Comparison of ENCODE assay signal across 33 cellular contexts in genomic region chr15:47900731-47901130, GRCh38.
"Had no signal": no experiment of that assay in that cellular context is flagged by ENCODE, and none has a peak within 500 bp of the region (broad histone marks: within the 10 kb centered on the region; RNA-seq: fewer than 3 reads in every experiment).

No MANE protein-coding gene starts in this region.

- ATAC-seq: activated naive CD8-positive, alpha-beta T cell treated with anti-CD3 and anti-CD28 coated beads, Interleukin-2, amount 50 U/mL, for 24 hours; gastroesophageal sphincter; heart right ventricle; T-helper 17 cell had no signal

- H3K27me3 ChIP-seq: adrenal gland, esophagus muscularis mucosa, gastroesophageal sphincter, heart right ventricle had no signal

- DNase-seq: activated CD4-positive, alpha-beta memory T cell treated with anti-CD3 and anti-CD28 coated beads, Interleukin-2, amount 10 ng/mL, durations not matched to agents 7 days and 5 days; activated CD4-positive, alpha-beta T cell treated with anti-CD3 and anti-CD28 coated beads for 4 hours; activated CD4-positive, alpha-beta T cell treated with anti-CD3 and anti-CD28 coated beads, Interleukin-2, amount 10 ng/mL, durations not matched to agents 7 days and 5 days; activated CD4-positive, alpha-beta T cell treated with anti-CD3 and anti-CD28 coated beads, Interleukin-2, amount 50 U/mL, for 4 hours; activated CD4-positive, CD25-positive, alpha-beta regulatory T cell; activated CD4-positive, CD25-positive, alpha-beta regulatory T cell treated with anti-CD3 and anti-CD28 coated beads, Interleukin-2, amount 50 U/mL, for 72 hours; activated effector memory CD4-positive, alpha-beta T cell treated with anti-CD3 and anti-CD28 coated beads, Interleukin-2, amount 50 U/mL, for 16 hours; activated naive CD4-positive, alpha-beta T cell treated with anti-CD3 and anti-CD28 coated beads for 36 hours; activated naive CD8-positive, alpha-beta T cell treated with anti-CD3 and anti-CD28 coated beads for 36 hours; activated naive CD8-positive, alpha-beta T cell treated with anti-CD3 and anti-CD28 coated beads, Interleukin-2, amount 50 U/mL, for 24 hours; activated T-cell treated with anti-CD3 and anti-CD28 coated beads, Interleukin-2, amount 50 U/mL, for 48 hours; adrenal gland; amygdala; aorta; dorsolateral prefrontal cortex; effector memory CD4-positive, alpha-beta T cell; endodermal cell; foreskin melanocyte; heart right ventricle; T-helper 1 cell; T-helper 17 cell; T1000 had no signal

- H3K27ac Mint-ChIP-seq: activated CD4-positive, alpha-beta memory T cell treated with anti-CD3 and anti-CD28 coated beads, Interleukin-2, amount 10 ng/mL, durations not matched to agents 7 days and 5 days; activated CD4-positive, alpha-beta T cell treated with anti-CD3 and anti-CD28 coated beads, Interleukin-2, amount 10 ng/mL, durations not matched to agents 7 days and 5 days; activated naive CD4-positive, alpha-beta T cell treated with anti-CD3 and anti-CD28 coated beads for 36 hours; activated naive CD4-positive, alpha-beta T cell treated with anti-CD3 and anti-CD28 coated beads, Interleukin-2, amount 50 U/mL, for 24 hours; activated naive CD8-positive, alpha-beta T cell treated with anti-CD3 and anti-CD28 coated beads for 36 hours; activated naive CD8-positive, alpha-beta T cell treated with anti-CD3 and anti-CD28 coated beads, Interleukin-2, amount 50 U/mL, for 24 hours; activated T-helper 1 cell treated with anti-CD3 and anti-CD28 coated beads, Interleukin-12 subunit alpha, Interleukin-12 subunit beta, Interleukin-2, Interleukin-4 antibody, amounts not matched to agents 30 ng/mL and 10 ng/mL and 1 ng/mL, durations not matched to agents 14 hours and 24 hours and 36 hours; activated T-helper 2 cell treated with anti-CD3 and anti-CD28 coated beads, Interferon-gamma antibody, Interleukin-2, Interleukin-4, amounts not matched to agents 10 μg/mL and 5 μg/mL and 100 μg/mL, durations not matched to agents 14 hours and 24 hours and 36 hours; brain; dendritic cell treated with granulocyte-macrophage colony-stimulating factor and Interleukin-4, amounts not matched to agents 40 ng/mL and 50 ng/mL, for 4 days; endodermal cell; T-helper 17 cell; T-helper 2 cell treated with Interferon-gamma antibody and Interleukin-4, amounts not matched to agents 5 μg/mL and 100 μg/mL, for 36 hours had no signal

- FAIRE-seq: bronchial epithelial cell had no signal

- H3K4me3 ChIP-seq: adrenal gland, coronary artery, dorsolateral prefrontal cortex, esophagus muscularis mucosa, gastroesophageal sphincter, heart right ventricle had no signal

- H3K4me1 ChIP-seq: adrenal gland, esophagus muscularis mucosa, gastroesophageal sphincter, heart right ventricle had no signal

- H3K4me3 Mint-ChIP-seq: activated CD4-positive, alpha-beta memory T cell treated with anti-CD3 and anti-CD28 coated beads, Interleukin-2, amount 10 ng/mL, durations not matched to agents 7 days and 5 days; activated CD4-positive, alpha-beta T cell treated with anti-CD3 and anti-CD28 coated beads, Interleukin-2, amount 10 ng/mL, durations not matched to agents 7 days and 5 days; activated naive CD4-positive, alpha-beta T cell treated with anti-CD3 and anti-CD28 coated beads for 36 hours; activated naive CD4-positive, alpha-beta T cell treated with anti-CD3 and anti-CD28 coated beads, Interleukin-2, amount 50 U/mL, for 24 hours; activated naive CD8-positive, alpha-beta T cell treated with anti-CD3 and anti-CD28 coated beads for 36 hours; activated naive CD8-positive, alpha-beta T cell treated with anti-CD3 and anti-CD28 coated beads, Interleukin-2, amount 50 U/mL, for 24 hours; activated T-helper 1 cell treated with anti-CD3 and anti-CD28 coated beads, Interleukin-12 subunit alpha, Interleukin-12 subunit beta, Interleukin-2, Interleukin-4 antibody, amounts not matched to agents 30 ng/mL and 10 ng/mL and 1 ng/mL, durations not matched to agents 14 hours and 24 hours and 36 hours; brain; central memory CD8-positive, alpha-beta T cell; dendritic cell treated with granulocyte-macrophage colony-stimulating factor and Interleukin-4, amounts not matched to agents 40 ng/mL and 50 ng/mL, for 4 days; endodermal cell; T-helper 17 cell; T-helper 2 cell treated with Interferon-gamma antibody and Interleukin-4, amounts not matched to agents 5 μg/mL and 100 μg/mL, for 36 hours had no signal

- H3K36me3 ChIP-seq: adrenal gland, esophagus muscularis mucosa, gastroesophageal sphincter, heart right ventricle had no signal

- H3K4me1 Mint-ChIP-seq: activated CD4-positive, alpha-beta memory T cell treated with anti-CD3 and anti-CD28 coated beads, Interleukin-2, amount 10 ng/mL, durations not matched to agents 7 days and 5 days; activated CD4-positive, alpha-beta T cell treated with anti-CD3 and anti-CD28 coated beads, Interleukin-2, amount 10 ng/mL, durations not matched to agents 7 days and 5 days; activated naive CD4-positive, alpha-beta T cell treated with anti-CD3 and anti-CD28 coated beads, Interleukin-2, amount 50 U/mL, for 24 hours; activated naive CD8-positive, alpha-beta T cell treated with anti-CD3 and anti-CD28 coated beads for 36 hours; activated naive CD8-positive, alpha-beta T cell treated with anti-CD3 and anti-CD28 coated beads, Interleukin-2, amount 50 U/mL, for 24 hours; brain; central memory CD8-positive, alpha-beta T cell; T-helper 17 cell had no signal

- H3K9me3 ChIP-seq: adrenal gland had no signal

- H3K27me3 Mint-ChIP-seq: activated CD4-positive, alpha-beta memory T cell treated with anti-CD3 and anti-CD28 coated beads, Interleukin-2, amount 10 ng/mL, durations not matched to agents 7 days and 5 days; activated CD4-positive, alpha-beta T cell treated with anti-CD3 and anti-CD28 coated beads, Interleukin-2, amount 10 ng/mL, durations not matched to agents 7 days and 5 days; activated naive CD8-positive, alpha-beta T cell treated with anti-CD3 and anti-CD28 coated beads, Interleukin-2, amount 50 U/mL, for 24 hours; brain; central memory CD8-positive, alpha-beta T cell; dendritic cell treated with granulocyte-macrophage colony-stimulating factor and Interleukin-4, amounts not matched to agents 40 ng/mL and 50 ng/mL, for 4 days; T-helper 17 cell had no signal

- H3K36me3 Mint-ChIP-seq: activated naive CD4-positive, alpha-beta T cell treated with anti-CD3 and anti-CD28 coated beads, Interleukin-2, amount 50 U/mL, for 24 hours; activated naive CD8-positive, alpha-beta T cell treated with anti-CD3 and anti-CD28 coated beads for 36 hours; brain had no signal

- H3K27ac ChIP-seq: adrenal gland, coronary artery, dorsolateral prefrontal cortex, esophagus muscularis mucosa, gastroesophageal sphincter, heart right ventricle had no signal
